Comparison of ENCODE assay signal across 26 cellular contexts in genomic region chr18:72232611-72233010, GRCh38.
"Had no signal": no experiment of that assay in that cellular context is flagged by ENCODE, and none has a peak within 500 bp of the region (broad histone marks: within the 10 kb centered on the region; RNA-seq: fewer than 3 reads in every experiment).

No MANE protein-coding gene starts in this region.

- H3K27me3 Mint-ChIP-seq: dendritic cell treated with granulocyte-macrophage colony-stimulating factor and Interleukin-4, amounts not matched to agents 40 ng/mL and 50 ng/mL, for 4 days; stimulated activated memory B cell treated with anti-CD40 and anti-IgM and Interleukin-4, amounts not matched to agents 10 μg/mL and 1 μg/mL and 100 μg/mL, for 72 hours had no signal

- DNase-seq: colonic mucosa; effector CD8-positive, alpha-beta T cell; endodermal cell; foreskin keratinocyte; glutamatergic neuron; heart right ventricle; kidney glomerular epithelial cell; left ventricle myocardium superior; lower lobe of right lung; natural killer cell; nucleus accumbens; ovary; posterior cingulate gyrus; psoas muscle; right cardiac atrium; sigmoid colon; stimulated activated CD4-positive, alpha-beta T cell treated with anti-CD3 and anti-CD28 coated beads, Interleukin-4, amount 100 ng/mL, for 4 hours; stimulated activated naive CD8-positive, alpha-beta T cell treated with anti-CD3 and anti-CD28 coated beads, Interleukin-15, Interleukin-2, amounts not matched to agents 100 U/mL and 50 U/mL, for 24 hours; substantia nigra; testis; tibial artery had no signal

- H3K4me1 ChIP-seq: colonic mucosa, esophagus muscularis mucosa, foreskin keratinocyte, gastroesophageal sphincter, heart right ventricle, lower lobe of right lung, psoas muscle, sigmoid colon, testis, tibial artery had no signal

- H3K36me3 Mint-ChIP-seq: stimulated activated memory B cell treated with anti-CD40 and anti-IgM and Interleukin-4, amounts not matched to agents 10 μg/mL and 1 μg/mL and 100 μg/mL, for 72 hours; type B pancreatic cell had no signal

- H3K27ac Mint-ChIP-seq: dendritic cell treated with granulocyte-macrophage colony-stimulating factor and Interleukin-4, amounts not matched to agents 40 ng/mL and 50 ng/mL, for 4 days; endodermal cell; natural killer cell; stimulated activated memory B cell treated with anti-CD40 and anti-IgM and Interleukin-4, amounts not matched to agents 10 μg/mL and 1 μg/mL and 100 μg/mL, for 72 hours; type B pancreatic cell had no signal

- H3K9me3 Mint-ChIP-seq: endodermal cell; stimulated activated memory B cell treated with anti-CD40 and anti-IgM and Interleukin-4, amounts not matched to agents 10 μg/mL and 1 μg/mL and 100 μg/mL, for 72 hours; type B pancreatic cell had no signal

- H3K4me3 Mint-ChIP-seq: dendritic cell treated with granulocyte-macrophage colony-stimulating factor and Interleukin-4, amounts not matched to agents 40 ng/mL and 50 ng/mL, for 4 days; endodermal cell; natural killer cell; stimulated activated memory B cell treated with anti-CD40 and anti-IgM and Interleukin-4, amounts not matched to agents 10 μg/mL and 1 μg/mL and 100 μg/mL, for 72 hours; type B pancreatic cell had no signal

- H3K27me3 ChIP-seq: colonic mucosa, esophagus muscularis mucosa, foreskin keratinocyte, gastroesophageal sphincter, heart right ventricle, ovary, sigmoid colon, testis, tibial artery had no signal

- H3K4me1 Mint-ChIP-seq: natural killer cell; stimulated activated memory B cell treated with anti-CD40 and anti-IgM and Interleukin-4, amounts not matched to agents 10 μg/mL and 1 μg/mL and 100 μg/mL, for 72 hours had no signal

- H3K9me3 ChIP-seq: colonic mucosa, esophagus muscularis mucosa, gastroesophageal sphincter, heart right ventricle, lower lobe of right lung, ovary, psoas muscle, testis, tibial artery had no signal

- H3K36me3 ChIP-seq: colonic mucosa, esophagus muscularis mucosa, gastroesophageal sphincter, heart right ventricle, lower lobe of right lung, ovary, sigmoid colon, tibial artery had no signal

- H3K27ac ChIP-seq: colonic mucosa, esophagus muscularis mucosa, foreskin keratinocyte, gastroesophageal sphincter, heart right ventricle, lower lobe of right lung, ovary, psoas muscle, sigmoid colon, testis, tibial artery had no signal

- H3K4me3 ChIP-seq: colonic mucosa, esophagus muscularis mucosa, gastroesophageal sphincter, heart right ventricle, lower lobe of right lung, ovary, psoas muscle, sigmoid colon, testis, tibial artery had no signal
